Comparison of ENCODE assay signal across 11 cellular contexts in genomic region chr10:33114451-33114944, GRCh38.
A peak's percentile ranks its signal among the peaks of the same experiment; 100 is the strongest.
DNase-seq lines count a peak whose midpoint lies in the region; ATAC-seq and TF ChIP-seq lines count a peak whose summit lies in the region.
"Had no signal": no experiment of that assay in that cellular context is flagged by ENCODE, and none has a peak within 500 bp of the region (broad histone marks: within the 10 kb centered on the region; RNA-seq: fewer than 3 reads in every experiment).

No MANE protein-coding gene starts in this region.

- no peaks in the 10 kb centered on the region for H3K27me3 Mint-ChIP-seq in activated CD4-positive, alpha-beta T cell treated with anti-CD3 and anti-CD28 coated beads, Interleukin-2, amount 10 ng/mL, durations not matched to agents 24 days and 14 days
- peaks cover 3 to 6% (median 6%) of the 10 kb centered on the region in 3 donors for H3K27me3 Mint-ChIP-seq in CD14-positive monocyte (ENCODE audit: low read depth in 3 of 3)

- no peak for TF ChIP-seq CTCF in omental fat pad (IDR thresholded peaks at IDR 0.05)
- TF ChIP-seq CTCF in CD14-positive monocyte (IDR thresholded peaks at IDR 0.05) = no peak

- peaks cover 2% of the 10 kb centered on the region for H3K36me3 Mint-ChIP-seq in activated CD4-positive, alpha-beta T cell treated with anti-CD3 and anti-CD28 coated beads, Interleukin-2, amount 10 ng/mL, durations not matched to agents 24 days and 14 days (ENCODE audit: low read depth)
- H3K36me3 Mint-ChIP-seq in CD14-positive monocyte = no peaks in the 10 kb centered on the region
- H3K36me3 Mint-ChIP-seq: brain had no signal

- no peak for DNase-seq in activated CD4-positive, alpha-beta T cell treated with anti-CD3 and anti-CD28 coated beads, Interleukin-2, amount 10 ng/mL, durations not matched to agents 24 days and 14 days
- DNase-seq in activated CD4-positive, alpha-beta T cell treated with anti-CD3 and anti-CD28 coated beads, Interleukin-2, amount 50 U/mL, for 48 hours = no peak
- peak; percentile 50 for DNase-seq in NAMALWA (ENCODE audit: low spot score)
- peak; percentile 79 for DNase-seq in central memory CD4-positive, alpha-beta T cell
- no peak for DNase-seq in omental fat pad (ENCODE audit: low spot score)
- DNase-seq in CD14-positive monocyte (ENCODE audit: low spot score) = no peak
- DNase-seq: activated CD4-positive, alpha-beta T cell treated with anti-CD3 and anti-CD28 coated beads for 1 hour; tibial artery had no signal

- intact Hi-C loops in activated CD4-positive, alpha-beta T cell treated with anti-CD3 and anti-CD28 coated beads, Interleukin-2, amount 10 ng/mL, durations not matched to agents 24 days and 14 days (cut with micrococcal nuclease) = loop anchor here (2.0 kb wide), 1 partner anchor 14 kb away; no protein-coding TSS in a partner anchor
- intact Hi-C loops in CD14-positive monocyte (cut with micrococcal nuclease) = no loop called here

- H3K4me1 Mint-ChIP-seq in activated CD4-positive, alpha-beta T cell treated with anti-CD3 and anti-CD28 coated beads, Interleukin-2, amount 10 ng/mL, durations not matched to agents 24 days and 14 days = peaks cover 39% of the 10 kb centered on the region
- peaks cover 2% of the 10 kb centered on the region for H3K4me1 Mint-ChIP-seq in CD14-positive monocyte

- H3K27ac Mint-ChIP-seq in activated CD4-positive, alpha-beta T cell treated with anti-CD3 and anti-CD28 coated beads, Interleukin-2, amount 10 ng/mL, durations not matched to agents 24 days and 14 days = peak overlapping the region; percentile 34
- H3K27ac Mint-ChIP-seq in CD14-positive monocyte = no peak overlapping the region

- peaks cover 11% of the 10 kb centered on the region for H3K9me3 Mint-ChIP-seq in activated CD4-positive, alpha-beta T cell treated with anti-CD3 and anti-CD28 coated beads, Interleukin-2, amount 10 ng/mL, durations not matched to agents 24 days and 14 days
- H3K9me3 Mint-ChIP-seq in CD14-positive monocyte = no peaks in the 10 kb centered on the region

- peak overlapping the region; percentile 13 for H3K4me3 Mint-ChIP-seq in activated CD4-positive, alpha-beta T cell treated with anti-CD3 and anti-CD28 coated beads, Interleukin-2, amount 10 ng/mL, durations not matched to agents 24 days and 14 days
- no peak overlapping the region for H3K4me3 Mint-ChIP-seq in CD14-positive monocyte
- H3K4me3 Mint-ChIP-seq: brain had no signal

- ATAC-seq in omental fat pad (ENCODE audit: low FRiP score) (peak; percentile 52), HG02678 (IDR thresholded peaks at IDR 0.05; ENCODE audit: unreplicated experiment) (no peak), HG03108 (IDR thresholded peaks at IDR 0.05; ENCODE audit: unreplicated experiment) (no peak)

Comparison
In these comparisons a context has a peak if more than half of its experiments do, and no peak if none do; other contexts are left out.
1. DNase-seq: peak in NAMALWA (single experiment) and central memory CD4-positive, alpha-beta T cell (single experiment); none in activated CD4-positive, alpha-beta T cell treated with anti-CD3 and anti-CD28 coated beads, Interleukin-2, amount 10 ng/mL, durations not matched to agents 24 days and 14 days (single experiment), activated CD4-positive, alpha-beta T cell treated with anti-CD3 and anti-CD28 coated beads, Interleukin-2, amount 50 U/mL, for 48 hours (0 of 2), omental fat pad (single experiment) and CD14-positive monocyte (single experiment).